In the genomic region with DNA sequence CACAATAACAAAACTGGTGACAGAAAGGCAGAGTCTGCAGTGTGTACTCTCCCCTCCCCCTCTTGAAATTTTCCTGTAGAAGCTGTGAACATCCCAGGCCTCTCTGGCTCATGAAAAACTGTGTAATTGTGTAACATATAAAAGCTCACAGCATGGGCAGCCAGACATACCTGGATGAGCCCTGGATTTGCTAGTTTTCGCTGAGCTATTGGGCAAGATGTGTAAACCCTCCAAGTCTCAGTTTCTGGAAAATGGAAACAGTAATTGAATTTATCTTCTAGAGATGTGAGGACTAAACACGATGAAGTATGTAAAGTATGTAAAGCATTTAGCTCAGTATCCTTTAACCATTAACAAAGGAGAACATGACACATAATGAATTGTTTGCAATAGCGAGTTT, we compare ENCODE assay signal across 1 cellular context.
TF ChIP-seq lines count a peak whose summit lies in the region.

No MANE protein-coding gene starts in this region.

TF ChIP-seq in HepG2, 621 proteins besides CTCF, POLR2A, EP300 and RAD21 (continued from another document and continues in another):
- TF ChIP-seq, protein P1, sequence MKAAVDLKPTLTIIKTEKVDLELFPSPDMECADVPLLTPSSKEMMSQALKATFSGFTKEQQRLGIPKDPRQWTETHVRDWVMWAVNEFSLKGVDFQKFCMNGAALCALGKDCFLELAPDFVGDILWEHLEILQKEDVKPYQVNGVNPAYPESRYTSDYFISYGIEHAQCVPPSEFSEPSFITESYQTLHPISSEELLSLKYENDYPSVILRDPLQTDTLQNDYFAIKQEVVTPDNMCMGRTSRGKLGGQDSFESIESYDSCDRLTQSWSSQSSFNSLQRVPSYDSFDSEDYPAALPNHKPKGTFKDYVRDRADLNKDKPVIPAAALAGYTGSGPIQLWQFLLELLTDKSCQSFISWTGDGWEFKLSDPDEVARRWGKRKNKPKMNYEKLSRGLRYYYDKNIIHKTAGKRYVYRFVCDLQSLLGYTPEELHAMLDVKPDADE (CRISPR knock-in tag; IDR thresholded peaks at IDR 0.05): no peak
- TF ChIP-seq NPAS2 (CRISPR knock-in tag; IDR thresholded peaks at IDR 0.05; ENCODE audit: borderline replicate concordance): no peak
- TF ChIP-seq ZFP36 (IDR thresholded peaks at IDR 0.05; ENCODE audit: borderline replicate concordance, low read depth, low read length, partially characterized antibody): no peak
- no peak for TF ChIP-seq ZNF431 (CRISPR knock-in tag; IDR thresholded peaks at IDR 0.05; ENCODE audit: borderline replicate concordance, low read depth)
- TF ChIP-seq KDM5A (IDR thresholded peaks at IDR 0.05; ENCODE audit: borderline replicate concordance, low read length): no peak
- no peak for TF ChIP-seq EED (CRISPR knock-in tag; IDR thresholded peaks at IDR 0.05)
- TF ChIP-seq ZNF891 (CRISPR knock-in tag; IDR thresholded peaks at IDR 0.05): no peak
- TF ChIP-seq, protein P2, sequence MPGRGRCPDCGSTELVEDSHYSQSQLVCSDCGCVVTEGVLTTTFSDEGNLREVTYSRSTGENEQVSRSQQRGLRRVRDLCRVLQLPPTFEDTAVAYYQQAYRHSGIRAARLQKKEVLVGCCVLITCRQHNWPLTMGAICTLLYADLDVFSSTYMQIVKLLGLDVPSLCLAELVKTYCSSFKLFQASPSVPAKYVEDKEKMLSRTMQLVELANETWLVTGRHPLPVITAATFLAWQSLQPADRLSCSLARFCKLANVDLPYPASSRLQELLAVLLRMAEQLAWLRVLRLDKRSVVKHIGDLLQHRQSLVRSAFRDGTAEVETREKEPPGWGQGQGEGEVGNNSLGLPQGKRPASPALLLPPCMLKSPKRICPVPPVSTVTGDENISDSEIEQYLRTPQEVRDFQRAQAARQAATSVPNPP (CRISPR knock-in tag; IDR thresholded peaks at IDR 0.05): no peak
- TF ChIP-seq, protein P3, sequence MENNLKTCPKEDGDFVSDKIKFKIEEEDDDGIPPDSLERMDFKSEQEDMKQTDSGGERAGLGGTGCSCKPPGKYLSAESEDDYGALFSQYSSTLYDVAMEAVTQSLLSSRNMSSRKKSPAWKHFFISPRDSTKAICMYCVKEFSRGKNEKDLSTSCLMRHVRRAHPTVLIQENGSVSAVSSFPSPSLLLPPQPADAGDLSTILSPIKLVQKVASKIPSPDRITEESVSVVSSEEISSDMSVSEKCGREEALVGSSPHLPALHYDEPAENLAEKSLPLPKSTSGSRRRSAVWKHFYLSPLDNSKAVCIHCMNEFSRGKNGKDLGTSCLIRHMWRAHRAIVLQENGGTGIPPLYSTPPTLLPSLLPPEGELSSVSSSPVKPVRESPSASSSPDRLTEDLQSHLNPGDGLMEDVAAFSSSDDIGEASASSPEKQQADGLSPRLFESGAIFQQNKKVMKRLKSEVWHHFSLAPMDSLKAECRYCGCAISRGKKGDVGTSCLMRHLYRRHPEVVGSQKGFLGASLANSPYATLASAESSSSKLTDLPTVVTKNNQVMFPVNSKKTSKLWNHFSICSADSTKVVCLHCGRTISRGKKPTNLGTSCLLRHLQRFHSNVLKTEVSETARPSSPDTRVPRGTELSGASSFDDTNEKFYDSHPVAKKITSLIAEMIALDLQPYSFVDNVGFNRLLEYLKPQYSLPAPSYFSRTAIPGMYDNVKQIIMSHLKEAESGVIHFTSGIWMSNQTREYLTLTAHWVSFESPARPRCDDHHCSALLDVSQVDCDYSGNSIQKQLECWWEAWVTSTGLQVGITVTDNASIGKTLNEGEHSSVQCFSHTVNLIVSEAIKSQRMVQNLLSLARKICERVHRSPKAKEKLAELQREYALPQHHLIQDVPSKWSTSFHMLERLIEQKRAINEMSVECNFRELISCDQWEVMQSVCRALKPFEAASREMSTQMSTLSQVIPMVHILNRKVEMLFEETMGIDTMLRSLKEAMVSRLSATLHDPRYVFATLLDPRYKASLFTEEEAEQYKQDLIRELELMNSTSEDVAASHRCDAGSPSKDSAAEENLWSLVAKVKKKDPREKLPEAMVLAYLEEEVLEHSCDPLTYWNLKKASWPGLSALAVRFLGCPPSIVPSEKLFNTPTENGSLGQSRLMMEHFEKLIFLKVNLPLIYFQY (CRISPR knock-in tag; IDR thresholded peaks at IDR 0.05; ENCODE audit: borderline replicate concordance): no peak
- no peak for TF ChIP-seq ZNF263 (CRISPR knock-in tag; IDR thresholded peaks at IDR 0.05)
- TF ChIP-seq, protein P4, sequence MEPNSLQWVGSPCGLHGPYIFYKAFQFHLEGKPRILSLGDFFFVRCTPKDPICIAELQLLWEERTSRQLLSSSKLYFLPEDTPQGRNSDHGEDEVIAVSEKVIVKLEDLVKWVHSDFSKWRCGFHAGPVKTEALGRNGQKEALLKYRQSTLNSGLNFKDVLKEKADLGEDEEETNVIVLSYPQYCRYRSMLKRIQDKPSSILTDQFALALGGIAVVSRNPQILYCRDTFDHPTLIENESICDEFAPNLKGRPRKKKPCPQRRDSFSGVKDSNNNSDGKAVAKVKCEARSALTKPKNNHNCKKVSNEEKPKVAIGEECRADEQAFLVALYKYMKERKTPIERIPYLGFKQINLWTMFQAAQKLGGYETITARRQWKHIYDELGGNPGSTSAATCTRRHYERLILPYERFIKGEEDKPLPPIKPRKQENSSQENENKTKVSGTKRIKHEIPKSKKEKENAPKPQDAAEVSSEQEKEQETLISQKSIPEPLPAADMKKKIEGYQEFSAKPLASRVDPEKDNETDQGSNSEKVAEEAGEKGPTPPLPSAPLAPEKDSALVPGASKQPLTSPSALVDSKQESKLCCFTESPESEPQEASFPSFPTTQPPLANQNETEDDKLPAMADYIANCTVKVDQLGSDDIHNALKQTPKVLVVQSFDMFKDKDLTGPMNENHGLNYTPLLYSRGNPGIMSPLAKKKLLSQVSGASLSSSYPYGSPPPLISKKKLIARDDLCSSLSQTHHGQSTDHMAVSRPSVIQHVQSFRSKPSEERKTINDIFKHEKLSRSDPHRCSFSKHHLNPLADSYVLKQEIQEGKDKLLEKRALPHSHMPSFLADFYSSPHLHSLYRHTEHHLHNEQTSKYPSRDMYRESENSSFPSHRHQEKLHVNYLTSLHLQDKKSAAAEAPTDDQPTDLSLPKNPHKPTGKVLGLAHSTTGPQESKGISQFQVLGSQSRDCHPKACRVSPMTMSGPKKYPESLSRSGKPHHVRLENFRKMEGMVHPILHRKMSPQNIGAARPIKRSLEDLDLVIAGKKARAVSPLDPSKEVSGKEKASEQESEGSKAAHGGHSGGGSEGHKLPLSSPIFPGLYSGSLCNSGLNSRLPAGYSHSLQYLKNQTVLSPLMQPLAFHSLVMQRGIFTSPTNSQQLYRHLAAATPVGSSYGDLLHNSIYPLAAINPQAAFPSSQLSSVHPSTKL (CRISPR knock-in tag; IDR thresholded peaks at IDR 0.05): peak; percentile 18; the same call in 1 of the 2 replicates
- no peak for TF ChIP-seq ZNF782 (CRISPR knock-in tag; IDR thresholded peaks at IDR 0.05; ENCODE audit: borderline replicate concordance)
- no peak for TF ChIP-seq PHF5A (CRISPR knock-in tag; IDR thresholded peaks at IDR 0.05; ENCODE audit: low read depth, unreplicated experiment)
- TF ChIP-seq, protein P5, sequence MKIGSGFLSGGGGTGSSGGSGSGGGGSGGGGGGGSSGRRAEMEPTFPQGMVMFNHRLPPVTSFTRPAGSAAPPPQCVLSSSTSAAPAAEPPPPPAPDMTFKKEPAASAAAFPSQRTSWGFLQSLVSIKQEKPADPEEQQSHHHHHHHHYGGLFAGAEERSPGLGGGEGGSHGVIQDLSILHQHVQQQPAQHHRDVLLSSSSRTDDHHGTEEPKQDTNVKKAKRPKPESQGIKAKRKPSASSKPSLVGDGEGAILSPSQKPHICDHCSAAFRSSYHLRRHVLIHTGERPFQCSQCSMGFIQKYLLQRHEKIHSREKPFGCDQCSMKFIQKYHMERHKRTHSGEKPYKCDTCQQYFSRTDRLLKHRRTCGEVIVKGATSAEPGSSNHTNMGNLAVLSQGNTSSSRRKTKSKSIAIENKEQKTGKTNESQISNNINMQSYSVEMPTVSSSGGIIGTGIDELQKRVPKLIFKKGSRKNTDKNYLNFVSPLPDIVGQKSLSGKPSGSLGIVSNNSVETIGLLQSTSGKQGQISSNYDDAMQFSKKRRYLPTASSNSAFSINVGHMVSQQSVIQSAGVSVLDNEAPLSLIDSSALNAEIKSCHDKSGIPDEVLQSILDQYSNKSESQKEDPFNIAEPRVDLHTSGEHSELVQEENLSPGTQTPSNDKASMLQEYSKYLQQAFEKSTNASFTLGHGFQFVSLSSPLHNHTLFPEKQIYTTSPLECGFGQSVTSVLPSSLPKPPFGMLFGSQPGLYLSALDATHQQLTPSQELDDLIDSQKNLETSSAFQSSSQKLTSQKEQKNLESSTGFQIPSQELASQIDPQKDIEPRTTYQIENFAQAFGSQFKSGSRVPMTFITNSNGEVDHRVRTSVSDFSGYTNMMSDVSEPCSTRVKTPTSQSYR (CRISPR knock-in tag; IDR thresholded peaks at IDR 0.05; ENCODE audit: borderline replicate concordance): peak; percentile 74
- no peak for TF ChIP-seq NCOA1 (CRISPR knock-in tag; IDR thresholded peaks at IDR 0.05)
- TF ChIP-seq GATAD1 (CRISPR knock-in tag; IDR thresholded peaks at IDR 0.05): no peak
- TF ChIP-seq CEBPB (IDR thresholded peaks at IDR 0.05; ENCODE audit: borderline replicate concordance, low read depth, low read length): peak; percentile 82
- TF ChIP-seq, protein P6, sequence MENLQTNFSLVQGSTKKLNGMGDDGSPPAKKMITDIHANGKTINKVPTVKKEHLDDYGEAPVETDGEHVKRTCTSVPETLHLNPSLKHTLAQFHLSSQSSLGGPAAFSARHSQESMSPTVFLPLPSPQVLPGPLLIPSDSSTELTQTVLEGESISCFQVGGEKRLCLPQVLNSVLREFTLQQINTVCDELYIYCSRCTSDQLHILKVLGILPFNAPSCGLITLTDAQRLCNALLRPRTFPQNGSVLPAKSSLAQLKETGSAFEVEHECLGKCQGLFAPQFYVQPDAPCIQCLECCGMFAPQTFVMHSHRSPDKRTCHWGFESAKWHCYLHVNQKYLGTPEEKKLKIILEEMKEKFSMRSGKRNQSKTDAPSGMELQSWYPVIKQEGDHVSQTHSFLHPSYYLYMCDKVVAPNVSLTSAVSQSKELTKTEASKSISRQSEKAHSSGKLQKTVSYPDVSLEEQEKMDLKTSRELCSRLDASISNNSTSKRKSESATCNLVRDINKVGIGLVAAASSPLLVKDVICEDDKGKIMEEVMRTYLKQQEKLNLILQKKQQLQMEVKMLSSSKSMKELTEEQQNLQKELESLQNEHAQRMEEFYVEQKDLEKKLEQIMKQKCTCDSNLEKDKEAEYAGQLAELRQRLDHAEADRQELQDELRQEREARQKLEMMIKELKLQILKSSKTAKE (CRISPR knock-in tag; IDR thresholded peaks at IDR 0.05; ENCODE audit: borderline replicate concordance): no peak
- 0 out of 2 replicates have a peak, but pooled peaks have one; percentile 18 for TF ChIP-seq SAP130 (CRISPR knock-in tag; IDR thresholded peaks at IDR 0.05; ENCODE audit: low read depth)
- TF ChIP-seq TEAD3 (CRISPR knock-in tag; optimal IDR thresholded peaks at IDR 0.05; ENCODE audit: borderline replicate concordance): peak; percentile 45
- TF ChIP-seq NFE2L1 (CRISPR knock-in tag; IDR thresholded peaks at IDR 0.05; ENCODE audit: borderline replicate concordance): no peak
- TF ChIP-seq ZNF550 (CRISPR knock-in tag; IDR thresholded peaks at IDR 0.05; ENCODE audit: borderline replicate concordance): no peak
- TF ChIP-seq ZNF720 (CRISPR knock-in tag; IDR thresholded peaks at IDR 0.05): no peak
- TF ChIP-seq ZNF3 (CRISPR knock-in tag; IDR thresholded peaks at IDR 0.05): no peak
- no peak for TF ChIP-seq ZNF547 (CRISPR knock-in tag; IDR thresholded peaks at IDR 0.05)
- no peak for TF ChIP-seq ARID2 (CRISPR knock-in tag; IDR thresholded peaks at IDR 0.05; ENCODE audit: borderline replicate concordance)
- TF ChIP-seq POGZ (CRISPR knock-in tag; IDR thresholded peaks at IDR 0.05): no peak
- TF ChIP-seq CBFB (CRISPR knock-in tag; IDR thresholded peaks at IDR 0.05): no peak
- TF ChIP-seq, protein P7, sequence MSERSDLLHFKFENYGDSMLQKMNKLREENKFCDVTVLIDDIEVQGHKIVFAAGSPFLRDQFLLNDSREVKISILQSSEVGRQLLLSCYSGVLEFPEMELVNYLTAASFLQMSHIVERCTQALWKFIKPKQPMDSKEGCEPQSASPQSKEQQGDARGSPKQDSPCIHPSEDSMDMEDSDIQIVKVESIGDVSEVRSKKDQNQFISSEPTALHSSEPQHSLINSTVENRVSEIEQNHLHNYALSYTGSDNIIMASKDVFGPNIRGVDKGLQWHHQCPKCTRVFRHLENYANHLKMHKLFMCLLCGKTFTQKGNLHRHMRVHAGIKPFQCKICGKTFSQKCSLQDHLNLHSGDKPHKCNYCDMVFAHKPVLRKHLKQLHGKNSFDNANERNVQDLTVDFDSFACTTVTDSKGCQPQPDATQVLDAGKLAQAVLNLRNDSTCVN (CRISPR knock-in tag; IDR thresholded peaks at IDR 0.05; ENCODE audit: borderline replicate concordance): peak; percentile 92; the same call in 1 of the 2 replicates
- no peak for TF ChIP-seq AGO1 (IDR thresholded peaks at IDR 0.05; ENCODE audit: low read depth, low read length, poor library complexity, severe bottlenecking)
- no peak for TF ChIP-seq SOX6 (IDR thresholded peaks at IDR 0.05)
- peak; percentile 27; the same call in 1 of the 2 replicates for TF ChIP-seq SOX6 (CRISPR knock-in tag; IDR thresholded peaks at IDR 0.05)
- TF ChIP-seq NR2F2 (IDR thresholded peaks at IDR 0.05; ENCODE audit: borderline replicate concordance, low read depth): no peak
- TF ChIP-seq, protein P8, sequence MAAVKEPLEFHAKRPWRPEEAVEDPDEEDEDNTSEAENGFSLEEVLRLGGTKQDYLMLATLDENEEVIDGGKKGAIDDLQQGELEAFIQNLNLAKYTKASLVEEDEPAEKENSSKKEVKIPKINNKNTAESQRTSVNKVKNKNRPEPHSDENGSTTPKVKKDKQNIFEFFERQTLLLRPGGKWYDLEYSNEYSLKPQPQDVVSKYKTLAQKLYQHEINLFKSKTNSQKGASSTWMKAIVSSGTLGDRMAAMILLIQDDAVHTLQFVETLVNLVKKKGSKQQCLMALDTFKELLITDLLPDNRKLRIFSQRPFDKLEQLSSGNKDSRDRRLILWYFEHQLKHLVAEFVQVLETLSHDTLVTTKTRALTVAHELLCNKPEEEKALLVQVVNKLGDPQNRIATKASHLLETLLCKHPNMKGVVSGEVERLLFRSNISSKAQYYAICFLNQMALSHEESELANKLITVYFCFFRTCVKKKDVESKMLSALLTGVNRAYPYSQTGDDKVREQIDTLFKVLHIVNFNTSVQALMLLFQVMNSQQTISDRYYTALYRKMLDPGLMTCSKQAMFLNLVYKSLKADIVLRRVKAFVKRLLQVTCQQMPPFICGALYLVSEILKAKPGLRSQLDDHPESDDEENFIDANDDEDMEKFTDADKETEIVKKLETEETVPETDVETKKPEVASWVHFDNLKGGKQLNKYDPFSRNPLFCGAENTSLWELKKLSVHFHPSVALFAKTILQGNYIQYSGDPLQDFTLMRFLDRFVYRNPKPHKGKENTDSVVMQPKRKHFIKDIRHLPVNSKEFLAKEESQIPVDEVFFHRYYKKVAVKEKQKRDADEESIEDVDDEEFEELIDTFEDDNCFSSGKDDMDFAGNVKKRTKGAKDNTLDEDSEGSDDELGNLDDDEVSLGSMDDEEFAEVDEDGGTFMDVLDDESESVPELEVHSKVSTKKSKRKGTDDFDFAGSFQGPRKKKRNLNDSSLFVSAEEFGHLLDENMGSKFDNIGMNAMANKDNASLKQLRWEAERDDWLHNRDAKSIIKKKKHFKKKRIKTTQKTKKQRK (IDR thresholded peaks at IDR 0.05; ENCODE audit: low read length): no peak
- TF ChIP-seq, protein P9, sequence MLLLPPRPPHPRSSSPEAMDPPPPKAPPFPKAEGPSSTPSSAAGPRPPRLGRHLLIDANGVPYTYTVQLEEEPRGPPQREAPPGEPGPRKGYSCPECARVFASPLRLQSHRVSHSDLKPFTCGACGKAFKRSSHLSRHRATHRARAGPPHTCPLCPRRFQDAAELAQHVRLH (CRISPR knock-in tag; IDR thresholded peaks at IDR 0.05; ENCODE audit: borderline replicate concordance, low read depth): no peak
- TF ChIP-seq SKI (IDR thresholded peaks at IDR 0.05; ENCODE audit: partially characterized antibody): no peak
- TF ChIP-seq ZNF337 (CRISPR knock-in tag; IDR thresholded peaks at IDR 0.05; ENCODE audit: borderline replicate concordance, low read depth): no peak
- no peak for TF ChIP-seq ZFP37 (CRISPR knock-in tag; IDR thresholded peaks at IDR 0.05; ENCODE audit: borderline replicate concordance)
- TF ChIP-seq TBX3 (IDR thresholded peaks at IDR 0.05; ENCODE audit: borderline replicate concordance): no peak
